ENCODE assay signal across 8 cellular contexts in genomic region chr9:129962376-129962765, GRCh38.
A peak's percentile ranks its signal among the peaks of the same experiment; 100 is the strongest.
DNase-seq lines count a peak whose midpoint lies in the region; ATAC-seq and TF ChIP-seq lines count a peak whose summit lies in the region.

No MANE protein-coding gene starts in this region.

- peak overlapping the region; percentile 97 for H3K27ac ChIP-seq in right cardiac atrium (ENCODE audit: low read length)
- H3K27ac ChIP-seq in spleen = peak overlapping the region; percentile 81 to 96 (median 94)

- H3K4me3 Mint-ChIP-seq in HFFc6 = peak overlapping the region; percentile 89

- no peak for TF ChIP-seq POLR2A in spleen (IDR thresholded peaks at IDR 0.05)

- H3K4me1 ChIP-seq in right cardiac atrium (ENCODE audit: control insufficient read depth, insufficient read depth, low read length) = peaks cover 3% of the 10 kb centered on the region
- H3K4me1 ChIP-seq in spleen = peaks cover 22 to 94% (median 54%) of the 10 kb centered on the region in 6 donors

- no peak for ATAC-seq in activated naive CD4-positive, alpha-beta T cell treated with anti-CD3 and anti-CD28 coated beads, Interleukin-2, amount 50 U/mL, for 72 hours
- ATAC-seq in right cardiac atrium (peak in 1 of 2 donors; percentile 12), HG02973 (IDR thresholded peaks at IDR 0.05; ENCODE audit: unreplicated experiment) (no peak)

- intact Hi-C loops in right cardiac atrium (cut with DNase I) = no loop called here
- intact Hi-C loops in spleen (cut with DNase I; ENCODE audit: low total_unique reads) = loop anchor here (10.0 kb wide), 1 partner anchor 78 kb away; no protein-coding TSS in a partner anchor

- no peaks in the 10 kb centered on the region for H3K9me3 Mint-ChIP-seq in HFFc6
- H3K9me3 Mint-ChIP-seq in activated naive CD4-positive, alpha-beta T cell treated with anti-CD3 and anti-CD28 coated beads, Interleukin-2, amount 50 U/mL, for 72 hours = no peaks in the 10 kb centered on the region

- DNase-seq in HFFc6 (no peak), right cardiac atrium (no peak), spleen (no peak), NCI-H510A treated with DMSO at 0.1 percent for 48 hours (lab: John Stamatoyannopoulos, UW) (no peak), NOMO-1 (lab: John Stamatoyannopoulos, UW; ENCODE audit: unreplicated experiment in 2 of 2) (no peak)
- no peak for DNase-seq in activated naive CD4-positive, alpha-beta T cell treated with anti-CD3 and anti-CD28 coated beads, Interleukin-2, amount 50 U/mL, for 72 hours (ENCODE audit: low spot score in 2 of 2)
- DNase-seq in stimulated activated naive CD4-positive, alpha-beta T cell (lab: John Stamatoyannopoulos, UW) = no peak

- H3K27me3 Mint-ChIP-seq in HFFc6 (ENCODE audit: insufficient read depth) = peaks cover under 1% of the 10 kb centered on the region

- peaks cover 0 to 53% (median 12%) of the 10 kb centered on the region in 6 donors for H3K36me3 ChIP-seq in spleen

- H3K9me3 ChIP-seq in right cardiac atrium (ENCODE audit: control insufficient read depth, low read length) = no peaks in the 10 kb centered on the region
- no peaks in the 10 kb centered on the region for H3K9me3 ChIP-seq in spleen

- H3K27ac Mint-ChIP-seq in HFFc6 = peak overlapping the region; percentile 84
- peak overlapping the region; percentile 88 to 98 for H3K27ac Mint-ChIP-seq in activated naive CD4-positive, alpha-beta T cell treated with anti-CD3 and anti-CD28 coated beads, Interleukin-2, amount 50 U/mL, for 72 hours

- H3K27me3 ChIP-seq in right cardiac atrium (ENCODE audit: control insufficient read depth, insufficient read depth) (no peaks in the 10 kb centered on the region), spleen (replicated peaks in 1 of 7) (no peaks in the 10 kb centered on the region)

- WGBS in right cardiac atrium = 42% methylated on average over 7 of the region's 7 CpGs
- WGBS in spleen, 5 donors = 47 to 61% (median 56%) methylated on average over 7 of the region's 7 CpGs

- peaks cover 22% of the 10 kb centered on the region for H3K36me3 Mint-ChIP-seq in HFFc6 (ENCODE audit: low read depth)
- peaks cover 31 to 73% of the 10 kb centered on the region in 2 donors for H3K36me3 Mint-ChIP-seq in activated naive CD4-positive, alpha-beta T cell treated with anti-CD3 and anti-CD28 coated beads, Interleukin-2, amount 50 U/mL, for 72 hours

- TF ChIP-seq CTCF in HFFc6 (IDR thresholded peaks at IDR 0.05) = no peak
- TF ChIP-seq CTCF in spleen (IDR thresholded peaks at IDR 0.05 in 8 of 11, conservative IDR thresholded peaks at IDR 0.05 in 3 of 11) = no peak

- peaks cover 53% of the 10 kb centered on the region for H3K4me1 Mint-ChIP-seq in HFFc6 (ENCODE audit: low read depth)

- H3K4me3 ChIP-seq in right cardiac atrium (ENCODE audit: low read length) (peak overlapping the region; percentile 64), spleen (peak overlapping the region; percentile 22 to 65 (median 36))
